ENCODE assay signal across 30 cellular contexts in genomic region chr10:114012650-114013049, GRCh38. TPM values are rescaled to one million over a fixed set of nuclear protein-coding genes. Genes with fewer than 3 reads are reported as not detected.
"Had no signal": no experiment of that assay in that cellular context is flagged by ENCODE, and none has a peak within 500 bp of the region (broad histone marks: within the 10 kb centered on the region; RNA-seq: fewer than 3 reads in every experiment).

No MANE protein-coding gene starts in this region.

- H3K27me3 ChIP-seq: brain microvascular endothelial cell had no signal

- H3K4me3 Mint-ChIP-seq: activated CD8-positive, alpha-beta T cell treated with anti-CD3 and anti-CD28 coated beads for 36 hours; activated naive CD4-positive, alpha-beta T cell treated with anti-CD3 and anti-CD28 coated beads, Interleukin-2, amount 10 ng/mL, durations not matched to agents 7 days and 5 days; activated naive CD8-positive, alpha-beta T cell; activated T-cell treated with anti-CD3 and anti-CD28 coated beads, Interleukin-2, amount 50 U/mL, for 4 hours; activated T-helper 1 cell treated with anti-CD3 and anti-CD28 coated beads, Interleukin-12 subunit alpha, Interleukin-12 subunit beta, Interleukin-2, Interleukin-4 antibody, amounts not matched to agents 30 ng/mL and 10 ng/mL and 1 ng/mL, durations not matched to agents 14 hours and 24 hours and 36 hours; central memory CD8-positive, alpha-beta T cell had no signal

- H3K36me3 Mint-ChIP-seq: activated naive CD4-positive, alpha-beta T cell treated with anti-CD3 and anti-CD28 coated beads, Interleukin-2, amount 10 ng/mL, durations not matched to agents 7 days and 5 days; activated naive CD8-positive, alpha-beta T cell had no signal

- H3K27ac Mint-ChIP-seq: activated CD8-positive, alpha-beta T cell treated with anti-CD3 and anti-CD28 coated beads for 36 hours; activated naive CD4-positive, alpha-beta T cell treated with anti-CD3 and anti-CD28 coated beads, Interleukin-2, amount 10 ng/mL, durations not matched to agents 7 days and 5 days; activated naive CD8-positive, alpha-beta T cell; activated T-helper 1 cell treated with anti-CD3 and anti-CD28 coated beads, Interleukin-12 subunit alpha, Interleukin-12 subunit beta, Interleukin-2, Interleukin-4 antibody, amounts not matched to agents 30 ng/mL and 10 ng/mL and 1 ng/mL, durations not matched to agents 14 hours and 24 hours and 36 hours had no signal

- H3K27me3 Mint-ChIP-seq: central memory CD8-positive, alpha-beta T cell had no signal

- H3K27ac ChIP-seq: brain microvascular endothelial cell, KMS-11, VCaP had no signal

- H3K9me3 Mint-ChIP-seq: central memory CD8-positive, alpha-beta T cell had no signal

- ATAC-seq: activated CD8-positive, alpha-beta T cell treated with anti-CD3 and anti-CD28 coated beads for 36 hours; activated T-cell treated with anti-CD3 and anti-CD28 coated beads, Interleukin-2, amount 50 U/mL, for 4 hours; Panc1 had no signal

- H3K4me2 ChIP-seq: KMS-11 had no signal

- H3K36me3 ChIP-seq: brain microvascular endothelial cell had no signal

- DNase-seq: activated CD4-positive, alpha-beta T cell treated with anti-CD3 and anti-CD28 coated beads for 1 hour; activated CD4-positive, alpha-beta T cell treated with anti-CD3 and anti-CD28 coated beads for 48 hours; activated CD4-positive, alpha-beta T cell treated with anti-CD3 and anti-CD28 coated beads, Interleukin-2, amount 50 U/mL, for 4 hours; activated CD4-positive, CD25-positive, alpha-beta regulatory T cell; activated CD8-positive, alpha-beta T cell treated with anti-CD3 and anti-CD28 coated beads for 36 hours; activated effector memory CD4-positive, alpha-beta T cell treated with Interleukin-2 at 50 U/mL for 16 hours; activated naive CD4-positive, alpha-beta T cell treated with anti-CD3 and anti-CD28 coated beads, Interleukin-2, amount 10 ng/mL, durations not matched to agents 7 days and 5 days; activated T-cell treated with anti-CD3 and anti-CD28 coated beads, Interleukin-2, amount 50 U/mL, for 4 hours; amniotic stem cell; aorta; brain microvascular endothelial cell; MM.1S; MV-4-11; NCI-H1092; NCI-H1436 treated with DMSO at 0.1 percent for 48 hours; NCI-H1694 treated with DMSO at 0.1 percent for 48 hours; NCI-H2029; NCI-H345; NCI-H524 treated with DMSO at 0.1 percent for 48 hours; SW 1271; T-helper 1 cell; T-helper 2 cell; T-helper 9 cell had no signal

- H3K4me1 Mint-ChIP-seq: activated naive CD4-positive, alpha-beta T cell treated with anti-CD3 and anti-CD28 coated beads, Interleukin-2, amount 10 ng/mL, durations not matched to agents 7 days and 5 days; central memory CD8-positive, alpha-beta T cell had no signal

RNA-seq across cellular contexts. Expression of gene ADRB1, which starts 31.0 kb away (rescaled TPM):
- total RNA-seq: activated T-helper 1 cell treated with anti-CD3 and anti-CD28 coated beads, Interleukin-12 subunit alpha, Interleukin-12 subunit beta, Interleukin-2, Interleukin-4 antibody, amounts not matched to agents 30 ng/mL and 10 ng/mL and 1 ng/mL, durations not matched to agents 14 hours and 24 hours and 36 hours; RPMI7951 had no signal
- polyA plus RNA-seq: aorta had no signal
